9 cellular contexts compared by ENCODE assay signal in the genomic region with DNA sequence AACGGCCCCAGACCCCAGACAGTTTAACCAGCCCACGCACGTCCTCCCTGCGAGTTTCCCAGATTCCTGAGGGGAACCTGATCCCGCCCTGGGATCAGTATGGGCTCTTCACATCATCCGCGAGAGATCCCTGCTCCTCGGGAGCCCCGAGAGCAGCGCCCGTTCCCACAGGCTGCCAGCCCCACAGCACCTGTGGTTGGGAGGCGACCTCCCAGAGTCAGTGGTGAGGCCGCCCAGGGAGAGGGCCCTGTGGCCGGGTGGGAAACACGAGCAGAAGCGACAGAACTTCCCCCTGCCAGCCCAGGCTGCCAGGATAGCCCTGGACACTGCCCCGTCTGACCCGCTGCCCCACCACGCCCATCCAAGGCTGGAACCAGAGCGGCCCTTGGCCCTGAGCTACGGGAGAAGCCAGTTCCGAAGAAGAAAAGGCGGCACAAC. TPM values are rescaled to one million over a fixed set of nuclear protein-coding genes. Genes with fewer than 3 reads are reported as not detected.
DNase-seq lines count a peak whose midpoint lies in the region; ATAC-seq and TF ChIP-seq lines count a peak whose summit lies in the region.
"Had no signal": no experiment of that assay in that cellular context is flagged by ENCODE, and none has a peak within 500 bp of the region (broad histone marks: within the 10 kb centered on the region; RNA-seq: fewer than 3 reads in every experiment).

No MANE protein-coding gene starts in this region.

- peaks cover 0 to 8% (median 0%) of the 10 kb centered on the region in 11 experiments; a peak in 4 of 22 replicates for H4K20me1 ChIP-seq in BLaER1 treated with 17β-estradiol and CSF1 and Interleukin-3, amounts not matched to agents 10 nM and 100 nM
- no peaks in the 10 kb centered on the region for H4K20me1 ChIP-seq in osteoblast (ENCODE audit: insufficient read depth, low read length)

- DNase-seq in RWPE1 (ENCODE audit: low spot score) (no peak), epithelial cell of proximal tubule (ENCODE audit: low read depth) (no peak), osteoblast (ENCODE audit: insufficient read length, low spot score, missing footprints) (no peak), AG08395 (ENCODE audit: low spot score) (no peak), NCI-H128 (lab: John Stamatoyannopoulos, UW; ENCODE audit: unreplicated experiment) (no peak)
- DNase-seq in stimulated activated CD8-positive, alpha-beta memory T cell treated with anti-CD3 and anti-CD28 coated beads, Interleukin-4, amount 100 ng/mL, for 48 hours = no peak
- DNase-seq: NCI-H1105 treated with DMSO at 0.1 percent for 48 hours had no signal

- H3K36me3 ChIP-seq in BLaER1 treated with 17β-estradiol and CSF1 and Interleukin-3, amounts not matched to agents 10 nM and 100 nM = no peaks in the 10 kb centered on the region
- H3K36me3 ChIP-seq in osteoblast (ENCODE audit: insufficient read depth, low read length) = no peaks in the 10 kb centered on the region

- H3K4me2 ChIP-seq in BLaER1 treated with 17β-estradiol and CSF1 and Interleukin-3, amounts not matched to agents 10 nM and 100 nM = peak overlapping the region; percentile 35 to 76 (median 60); a peak in 21 of 22 replicates
- no peak overlapping the region for H3K4me2 ChIP-seq in osteoblast (ENCODE audit: insufficient read depth, low read length)

- H3K27me3 ChIP-seq in BLaER1 treated with 17β-estradiol and CSF1 and Interleukin-3, amounts not matched to agents 10 nM and 100 nM = peaks cover 81 to 100% (median 98%) of the 10 kb centered on the region in 11 experiments
- H3K27me3 ChIP-seq in osteoblast (ENCODE audit: insufficient read depth, low read length) = peaks cover 41% of the 10 kb centered on the region

- CTCF ChIA-PET in RWPE1 (lab: Yijun Ruan, JAX) = no interaction called here

- H2AFZ ChIP-seq in osteoblast (ENCODE audit: low read length) = peak overlapping the region; percentile 61

- TF ChIP-seq CTCF in RWPE1 (conservative IDR thresholded peaks at IDR 0.05; ENCODE audit: low read depth) = no peak
- no peak for TF ChIP-seq CTCF in epithelial cell of proximal tubule (conservative IDR thresholded peaks at IDR 0.05; ENCODE audit: low read depth, low read length)
- TF ChIP-seq CTCF in osteoblast (IDR thresholded peaks at IDR 0.05; ENCODE audit: extremely low read depth, low read depth, low read length) = no peak

- peak overlapping the region in 1 of 10 experiments; percentile 1; a peak in 1 of 20 replicates for H3K4me3 ChIP-seq in BLaER1 treated with 17β-estradiol and CSF1 and Interleukin-3, amounts not matched to agents 10 nM and 100 nM
- H3K4me3 ChIP-seq in epithelial cell of proximal tubule (ENCODE audit: low read depth, low read length) (peak overlapping the region; percentile 43), osteoblast (ENCODE audit: insufficient read depth, low read length) (no peak overlapping the region)

- peak overlapping the region in 8 of 11 experiments; percentile 6 to 62 (median 34); a peak in 8 of 22 replicates for H3K9ac ChIP-seq in BLaER1 treated with 17β-estradiol and CSF1 and Interleukin-3, amounts not matched to agents 10 nM and 100 nM

- no peak for ATAC-seq in HG02588 (IDR thresholded peaks at IDR 0.05; ENCODE audit: unreplicated experiment)

- H3K27ac ChIP-seq in BLaER1 treated with 17β-estradiol and CSF1 and Interleukin-3, amounts not matched to agents 10 nM and 100 nM = peak overlapping the region in 7 of 11 experiments; percentile 12 to 64 (median 41); a peak in 10 of 22 replicates
- H3K27ac ChIP-seq in RWPE1 (peak overlapping the region; percentile 98), osteoblast (ENCODE audit: low read depth, low read length) (no peak overlapping the region)

- H3K9me3 ChIP-seq in BLaER1 treated with 17β-estradiol and CSF1 and Interleukin-3, amounts not matched to agents 10 nM and 100 nM (replicated peaks in 1 of 11) = no peaks in the 10 kb centered on the region
- no peaks in the 10 kb centered on the region for H3K9me3 ChIP-seq in osteoblast (ENCODE audit: low read depth, low read length)

- peaks cover 9 to 24% (median 19%) of the 10 kb centered on the region in 10 experiments for H3K4me1 ChIP-seq in BLaER1 treated with 17β-estradiol and CSF1 and Interleukin-3, amounts not matched to agents 10 nM and 100 nM
- peaks cover 5% of the 10 kb centered on the region for H3K4me1 ChIP-seq in osteoblast (ENCODE audit: insufficient read depth, low read length)

- no peaks in the 10 kb centered on the region for H3K79me2 ChIP-seq in osteoblast (ENCODE audit: insufficient read depth, low read length)

- POLR2A ChIA-PET in RWPE1 (lab: Yijun Ruan, JAX; ENCODE audit: low non-redundant PET) = no interaction called here

RNA-seq across cellular contexts. Expression of a gene that starts 32.8 kb away (rescaled TPM):
- total RNA-seq in epithelial cell of proximal tubule = 18.7 and 32.9 TPM in 2 replicates
- total RNA-seq in osteoblast = 57.2 and 62.2 TPM in 2 replicates

RNA-seq across cellular contexts. Expression of a gene that starts 34.8 kb away (rescaled TPM):
- total RNA-seq in epithelial cell of proximal tubule = not detected in 2 replicates
- total RNA-seq in osteoblast = not detected in 2 replicates
